Comparison of ENCODE assay signal across 1 cellular context in the genomic region with DNA sequence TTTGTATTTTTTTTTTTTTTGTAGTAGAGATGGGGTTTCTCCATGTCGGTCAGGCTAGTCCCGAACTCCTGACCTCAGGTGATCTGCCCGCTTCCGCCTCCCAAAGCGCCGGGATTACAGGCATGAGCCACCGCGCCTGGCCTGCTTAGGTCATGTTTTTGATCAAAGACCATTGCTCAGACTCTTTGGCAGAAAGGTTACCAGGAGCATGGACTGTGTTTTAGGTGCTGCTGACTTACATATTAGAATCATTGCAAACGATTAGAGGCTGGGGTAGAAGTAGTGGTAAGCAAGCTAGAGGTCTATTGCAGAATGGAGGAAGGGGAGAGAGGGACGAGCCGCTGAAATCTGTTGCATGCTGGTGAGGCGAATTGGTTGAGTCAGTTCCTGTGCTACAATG.
TF ChIP-seq lines count a peak whose summit lies in the region.

No MANE protein-coding gene starts in this region.

TF ChIP-seq in HepG2, 621 proteins besides CTCF, POLR2A, EP300 and RAD21 (continued from another document):
- no peak for TF ChIP-seq ZBTB37 (CRISPR knock-in tag; IDR thresholded peaks at IDR 0.05)
- no peak for TF ChIP-seq RFXAP (CRISPR knock-in tag; IDR thresholded peaks at IDR 0.05; ENCODE audit: borderline replicate concordance)
- TF ChIP-seq, protein P1, sequence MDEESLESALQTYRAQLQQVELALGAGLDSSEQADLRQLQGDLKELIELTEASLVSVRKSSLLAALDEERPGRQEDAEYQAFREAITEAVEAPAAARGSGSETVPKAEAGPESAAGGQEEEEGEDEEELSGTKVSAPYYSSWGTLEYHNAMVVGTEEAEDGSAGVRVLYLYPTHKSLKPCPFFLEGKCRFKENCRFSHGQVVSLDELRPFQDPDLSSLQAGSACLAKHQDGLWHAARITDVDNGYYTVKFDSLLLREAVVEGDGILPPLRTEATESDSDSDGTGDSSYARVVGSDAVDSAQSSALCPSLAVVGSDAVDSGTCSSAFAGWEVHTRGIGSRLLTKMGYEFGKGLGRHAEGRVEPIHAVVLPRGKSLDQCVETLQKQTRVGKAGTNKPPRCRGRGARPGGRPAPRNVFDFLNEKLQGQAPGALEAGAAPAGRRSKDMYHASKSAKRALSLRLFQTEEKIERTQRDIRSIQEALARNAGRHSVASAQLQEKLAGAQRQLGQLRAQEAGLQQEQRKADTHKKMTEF (CRISPR knock-in tag; IDR thresholded peaks at IDR 0.05), result no peak
- no peak for TF ChIP-seq ZFP41 (CRISPR knock-in tag; IDR thresholded peaks at IDR 0.05; ENCODE audit: borderline replicate concordance)
- no peak for TF ChIP-seq ARNT2 (CRISPR knock-in tag; IDR thresholded peaks at IDR 0.05; ENCODE audit: low read depth)
- no peak for TF ChIP-seq KDM6A (CRISPR knock-in tag; IDR thresholded peaks at IDR 0.05; ENCODE audit: low read depth)
